Comparison of ENCODE assay signal across 8 cellular contexts in the genomic region with DNA sequence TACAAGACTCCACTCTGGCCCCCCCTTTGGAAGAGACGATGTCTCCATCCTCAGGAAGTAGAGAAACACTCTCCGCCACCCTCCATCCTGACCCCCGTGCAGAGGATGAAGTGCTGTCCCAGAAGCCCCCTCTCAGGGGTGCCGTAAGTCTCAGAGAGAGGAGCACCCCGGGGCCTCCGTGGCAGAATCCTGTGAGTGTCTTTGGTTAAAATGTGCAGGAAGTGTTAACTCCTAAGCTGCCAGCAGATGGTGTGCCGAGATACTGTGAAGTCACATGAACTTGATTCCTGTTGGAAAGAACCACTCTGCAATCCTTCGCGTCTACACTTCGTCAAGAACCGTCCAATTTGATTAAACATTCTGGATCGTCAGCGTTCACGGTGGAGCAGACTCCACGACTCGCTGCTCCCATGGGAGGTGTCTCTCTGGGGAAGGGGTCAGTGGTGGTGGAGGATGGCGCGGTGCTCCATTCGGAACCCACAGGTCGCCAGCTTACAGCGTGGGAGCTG. TPM values are rescaled to one million over a fixed set of nuclear protein-coding genes. Genes with fewer than 3 reads are reported as not detected.
DNase-seq lines count a peak whose midpoint lies in the region; ATAC-seq and TF ChIP-seq lines count a peak whose summit lies in the region.

No MANE protein-coding gene starts in this region.

- TF ChIP-seq CTCF in GM12873 (IDR thresholded peaks at IDR 0.05; ENCODE audit: insufficient read depth, low read depth, low read length, missing control alignments) (peak; percentile 69), right atrium auricular region (IDR thresholded peaks at IDR 0.05) (no peak), tibial artery (IDR thresholded peaks at IDR 0.05) (no peak)

- H3K27me3 Mint-ChIP-seq in activated T-cell treated with anti-CD3 and anti-CD28 coated beads, Interleukin-2, amount 50 U/mL, for 24 hours: no peaks in the 10 kb centered on the region

- peak overlapping the region; percentile 99 for H3K27ac Mint-ChIP-seq in activated T-cell treated with anti-CD3 and anti-CD28 coated beads, Interleukin-2, amount 50 U/mL, for 24 hours
- peak overlapping the region; percentile 99 for H3K27ac Mint-ChIP-seq in stimulated activated effector memory CD8-positive, alpha-beta T cell treated with anti-CD3 and anti-CD28 coated beads, Interleukin-12 subunit alpha, Interleukin-12 subunit beta, amount 100 ng/mL, for 72 hours

- peaks cover 0 to 59% of the 10 kb centered on the region in 2 donors for H3K4me1 ChIP-seq in right atrium auricular region
- H3K4me1 ChIP-seq in tibial artery: peaks cover 0 to 47% (median 24%) of the 10 kb centered on the region in 4 donors

- H3K4me3 Mint-ChIP-seq in activated T-cell treated with anti-CD3 and anti-CD28 coated beads, Interleukin-2, amount 50 U/mL, for 24 hours: peak overlapping the region; percentile 81
- H3K4me3 Mint-ChIP-seq in stimulated activated effector memory CD8-positive, alpha-beta T cell treated with anti-CD3 and anti-CD28 coated beads, Interleukin-12 subunit alpha, Interleukin-12 subunit beta, amount 100 ng/mL, for 72 hours: peak overlapping the region; percentile 96

- no peaks in the 10 kb centered on the region for H3K36me3 ChIP-seq in right atrium auricular region
- H3K36me3 ChIP-seq in tibial artery: peaks cover 0 to 14% (median 0%) of the 10 kb centered on the region in 3 donors

- no peaks in the 10 kb centered on the region for H3K9me3 ChIP-seq in right atrium auricular region
- H3K9me3 ChIP-seq in tibial artery: no peaks in the 10 kb centered on the region

- H3K9me3 Mint-ChIP-seq in activated T-cell treated with anti-CD3 and anti-CD28 coated beads, Interleukin-2, amount 50 U/mL, for 24 hours: no peaks in the 10 kb centered on the region
- no peaks in the 10 kb centered on the region for H3K9me3 Mint-ChIP-seq in stimulated activated effector memory CD8-positive, alpha-beta T cell treated with anti-CD3 and anti-CD28 coated beads, Interleukin-12 subunit alpha, Interleukin-12 subunit beta, amount 100 ng/mL, for 72 hours

- H3K27me3 ChIP-seq in right atrium auricular region (no peaks in the 10 kb centered on the region), tibial artery (no peaks in the 10 kb centered on the region)

- peak overlapping the region; percentile 16 to 95 for H3K27ac ChIP-seq in right atrium auricular region
- H3K27ac ChIP-seq in tibial artery: no peak overlapping the region

- H3K4me3 ChIP-seq in right atrium auricular region: peak overlapping the region in 1 of 2 donors; percentile 16
- peak overlapping the region in 1 of 2 donors; percentile 13 for H3K4me3 ChIP-seq in tibial artery

- peaks cover 98% of the 10 kb centered on the region for H3K4me1 Mint-ChIP-seq in activated T-cell treated with anti-CD3 and anti-CD28 coated beads, Interleukin-2, amount 50 U/mL, for 24 hours (ENCODE audit: low read depth)
- peaks cover 86% of the 10 kb centered on the region for H3K4me1 Mint-ChIP-seq in stimulated activated effector memory CD8-positive, alpha-beta T cell treated with anti-CD3 and anti-CD28 coated beads, Interleukin-12 subunit alpha, Interleukin-12 subunit beta, amount 100 ng/mL, for 72 hours

- DNase-seq in HT-29 (ENCODE audit: low spot score): peak; percentile 19
- DNase-seq in activated T-cell treated with anti-CD3 and anti-CD28 coated beads, Interleukin-2, amount 50 U/mL, for 24 hours: no peak
- no peak for DNase-seq in right atrium auricular region (ENCODE audit: low spot score)
- no peak for DNase-seq in stimulated activated effector memory CD8-positive, alpha-beta T cell treated with anti-CD3 and anti-CD28 coated beads, Interleukin-12 subunit alpha, Interleukin-12 subunit beta, amount 100 ng/mL, for 72 hours (ENCODE audit: low spot score in 2 of 2)
- no peak for DNase-seq in NCI-H748 (lab: John Stamatoyannopoulos, UW; ENCODE audit: unreplicated experiment)
- no peak for DNase-seq in GM19238 (ENCODE audit: insufficient read length, low spot score)
- no peak for DNase-seq in tibial artery

- H3K36me3 Mint-ChIP-seq in activated T-cell treated with anti-CD3 and anti-CD28 coated beads, Interleukin-2, amount 50 U/mL, for 24 hours (ENCODE audit: low read depth): peaks cover 75% of the 10 kb centered on the region
- peaks cover 79% of the 10 kb centered on the region for H3K36me3 Mint-ChIP-seq in stimulated activated effector memory CD8-positive, alpha-beta T cell treated with anti-CD3 and anti-CD28 coated beads, Interleukin-12 subunit alpha, Interleukin-12 subunit beta, amount 100 ng/mL, for 72 hours

- ATAC-seq in stimulated activated effector memory CD8-positive, alpha-beta T cell treated with anti-CD3 and anti-CD28 coated beads, Interleukin-12 subunit alpha, Interleukin-12 subunit beta, amount 100 ng/mL, for 72 hours: peak; percentile 54

- intact Hi-C loops in tibial artery (cut with DNase I; ENCODE audit: low total_unique reads): loop anchor here (5.0 kb wide), 1 partner anchor 615 kb away; the partner anchor contains the start of gene ZC3H18

RNA-seq across cellular contexts. Expression of gene BANP, which starts 5.6 kb away (rescaled TPM):
- total RNA-seq in HT-29 (2014; rRNA removed; shearing (Covaris generic)): 19.5 and 22.8 TPM in 2 replicates
- 10 to 100 TPM; 10.4 to 14.4 TPM for total RNA-seq in right atrium auricular region

RNA-seq across cellular contexts. Expression of gene CA5A, which starts 20.5 kb away (rescaled TPM):
- total RNA-seq in HT-29 (2014; rRNA removed; shearing (Covaris generic)): not detected in 2 replicates
- total RNA-seq in right atrium auricular region: not detected

Comparison
In these comparisons a context has a peak if more than half of its experiments do, and no peak if none do; other contexts are left out.
1. H3K27ac ChIP-seq: peak in right atrium auricular region (2 of 2); none in tibial artery (0 of 2).